ENCODE assay signal across 1 cellular context in the genomic region with DNA sequence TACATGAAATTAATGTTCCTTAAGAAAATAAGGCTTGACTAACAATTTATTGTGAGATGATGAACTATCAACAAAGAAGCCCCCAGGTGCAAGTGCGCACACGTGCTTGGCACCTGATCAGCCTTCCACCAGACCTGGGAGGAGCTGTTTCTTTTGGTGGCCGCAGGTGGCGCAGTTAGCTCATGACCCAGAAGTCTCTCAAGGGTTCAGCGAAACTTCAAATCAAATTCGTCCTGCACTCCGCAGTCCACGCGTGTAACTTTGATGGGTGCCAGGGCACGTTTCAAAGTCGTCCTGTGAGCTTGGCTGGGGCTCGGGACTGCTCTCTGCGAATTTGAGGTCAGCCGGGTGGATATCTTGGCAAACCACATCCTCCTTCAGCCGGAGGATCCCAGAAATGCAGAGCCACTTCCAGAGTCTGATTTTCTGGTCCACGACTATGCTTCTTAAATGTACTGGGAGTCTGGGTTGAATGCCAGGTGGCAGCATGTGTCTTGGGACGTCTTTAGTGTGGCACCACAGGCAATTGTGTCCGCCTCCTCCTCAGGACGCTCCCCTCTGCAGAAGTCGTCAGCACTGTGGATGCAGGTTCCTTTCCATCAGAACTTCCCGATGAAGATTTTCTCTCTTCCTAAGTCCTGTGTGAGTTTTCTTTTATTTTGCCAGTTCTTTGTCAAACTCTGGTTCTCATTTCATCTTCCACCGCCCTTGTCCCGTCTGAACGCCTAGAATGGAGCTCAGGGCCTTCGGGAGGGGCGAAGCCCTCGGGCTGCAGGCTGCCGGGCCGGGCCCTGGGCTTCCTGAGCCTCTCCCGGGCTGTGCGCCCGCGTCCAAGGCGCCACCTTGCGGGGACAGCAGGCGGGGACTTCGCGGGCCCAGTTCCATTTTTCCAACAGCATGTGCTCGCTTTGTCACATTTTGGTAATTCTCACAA.
TF ChIP-seq lines count a peak whose summit lies in the region.

No MANE protein-coding gene starts in this region.

TF ChIP-seq in H1, 55 proteins besides CTCF, POLR2A, EP300 and RAD21 (continued from another document):
- TF ChIP-seq RBBP5 (IDR thresholded peaks at IDR 0.05; ENCODE audit: borderline replicate concordance, low read depth, low read length) (no peak), RFX5 (IDR thresholded peaks at IDR 0.05; ENCODE audit: borderline replicate concordance, low read depth, low read length) (no peak), POU5F1 (IDR thresholded peaks at IDR 0.05; ENCODE audit: low read depth, low read length) (no peak), RXRA (IDR thresholded peaks at IDR 0.05; ENCODE audit: insufficient read depth, low read depth, low read length) (no peak), MAX (IDR thresholded peaks at IDR 0.05) (peak; percentile 80), ASH2L (IDR thresholded peaks at IDR 0.05; ENCODE audit: low read length) (no peak)
- TF ChIP-seq, protein P1, sequence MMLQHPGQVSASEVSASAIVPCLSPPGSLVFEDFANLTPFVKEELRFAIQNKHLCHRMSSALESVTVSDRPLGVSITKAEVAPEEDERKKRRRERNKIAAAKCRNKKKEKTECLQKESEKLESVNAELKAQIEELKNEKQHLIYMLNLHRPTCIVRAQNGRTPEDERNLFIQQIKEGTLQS (IDR thresholded peaks at IDR 0.05; ENCODE audit: insufficient read depth, low read depth, low read length) = no peak
- TF ChIP-seq, protein P2, sequence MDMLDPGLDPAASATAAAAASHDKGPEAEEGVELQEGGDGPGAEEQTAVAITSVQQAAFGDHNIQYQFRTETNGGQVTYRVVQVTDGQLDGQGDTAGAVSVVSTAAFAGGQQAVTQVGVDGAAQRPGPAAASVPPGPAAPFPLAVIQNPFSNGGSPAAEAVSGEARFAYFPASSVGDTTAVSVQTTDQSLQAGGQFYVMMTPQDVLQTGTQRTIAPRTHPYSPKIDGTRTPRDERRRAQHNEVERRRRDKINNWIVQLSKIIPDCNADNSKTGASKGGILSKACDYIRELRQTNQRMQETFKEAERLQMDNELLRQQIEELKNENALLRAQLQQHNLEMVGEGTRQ (IDR thresholded peaks at IDR 0.05; ENCODE audit: low read length) = 0 out of 2 replicates have a peak, but pooled peaks have one; percentile 13
TF ChIP-seq in H1: peak in this region for 6.
